In the genomic region with DNA sequence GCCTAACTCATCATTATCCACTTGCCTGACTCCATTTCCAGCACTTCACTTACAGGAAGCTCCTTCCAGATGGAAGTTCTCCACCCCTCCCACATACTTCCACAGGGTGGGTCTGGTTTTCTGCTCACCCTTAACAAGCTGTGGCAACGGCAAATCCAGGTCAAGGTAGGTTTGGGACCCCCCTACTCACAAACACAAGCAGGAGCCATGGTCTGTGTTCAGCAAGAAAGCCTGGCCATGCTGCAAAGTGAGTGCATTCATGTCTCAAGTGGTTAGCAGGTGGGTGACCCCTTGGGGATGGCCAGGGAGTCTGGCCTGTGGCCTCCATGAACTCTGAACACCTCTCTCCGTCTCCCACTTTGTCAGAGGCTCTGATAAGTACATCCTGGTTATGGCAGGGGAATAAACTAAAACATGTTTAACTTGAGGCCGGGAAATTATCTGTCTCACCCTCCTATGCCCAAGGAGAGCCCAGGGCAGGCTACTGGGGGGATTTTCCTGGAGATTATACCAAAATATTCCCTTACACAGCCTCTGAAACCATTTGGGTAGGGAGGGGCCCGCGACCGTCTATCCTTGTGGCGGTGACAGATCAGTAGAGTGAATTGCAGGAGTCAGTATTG, we compare ENCODE assay signal across 8 cellular contexts. TPM values are rescaled to one million over a fixed set of nuclear protein-coding genes. Genes with fewer than 3 reads are reported as not detected.
DNase-seq lines count a peak whose midpoint lies in the region; ATAC-seq, FAIRE-seq and TF ChIP-seq lines count a peak whose summit lies in the region.

No MANE protein-coding gene starts in this region.

- H3K9me2 ChIP-seq in GM23338 (ENCODE audit: insufficient read depth) = peaks cover 5% of the 10 kb centered on the region; the same call in 1 of the 2 replicates

- no peaks in the 10 kb centered on the region for H3K9me3 ChIP-seq in gastroesophageal sphincter

- H3F3A ChIP-seq in GM23338 (replicated peaks; ENCODE audit: low read depth) = no peaks in the 10 kb centered on the region

- peaks cover 21% of the 10 kb centered on the region for H3K79me2 ChIP-seq in GM23338 (replicated peaks; ENCODE audit: insufficient read depth)

- FAIRE-seq in GM19239 (lab: Jason Lieb, UNC) = no peak

- H3K4me3 Mint-ChIP-seq in GM23338 = peak overlapping the region; percentile 86

- DNase-seq in GM23338 (ENCODE audit: low spot score) (no peak), skeletal muscle cell (ENCODE audit: low read depth) (no peak), NCI-H446 treated with DMSO at 0.1 percent for 48 hours (lab: John Stamatoyannopoulos, UW) (no peak), kidney glomerular epithelial cell (lab: John Stamatoyannopoulos, UW) (no peak), GM19239 (ENCODE audit: insufficient read length, low spot score) (no peak)

- no peak overlapping the region for H3K27ac Mint-ChIP-seq in GM23338

- H3K27ac ChIP-seq in GM23338 (ENCODE audit: low read depth) (no peak overlapping the region), gastroesophageal sphincter (peak overlapping the region; percentile 82 to 99 (median 96))

- no peak for TF ChIP-seq EP300 in gastroesophageal sphincter (IDR thresholded peaks at IDR 0.05)

- WGBS in gastroesophageal sphincter (ENCODE audit: low coverage in 1 of 2), 2 donors = 0 to 5% methylated on average over 1 to 4 of the region's 7 CpGs

- H3K27me3 Mint-ChIP-seq in GM23338 (ENCODE audit: insufficient read depth, low read depth, poor library complexity) = peaks cover 17% of the 10 kb centered on the region

- no peaks in the 10 kb centered on the region for H3K36me3 ChIP-seq in GM23338 (ENCODE audit: insufficient read depth)
- no peaks in the 10 kb centered on the region for H3K36me3 ChIP-seq in gastroesophageal sphincter

- H3K36me3 Mint-ChIP-seq in GM23338 (ENCODE audit: low read depth) = no peaks in the 10 kb centered on the region; the same call in 2 of the 3 replicates

- peak overlapping the region; percentile 84 for H3K4me2 ChIP-seq in GM23338

- peaks cover 12% of the 10 kb centered on the region for H3K27me3 ChIP-seq in GM23338 (ENCODE audit: insufficient read depth)
- H3K27me3 ChIP-seq in gastroesophageal sphincter = no peaks in the 10 kb centered on the region

- H2AFZ ChIP-seq in GM23338 = peak overlapping the region; percentile 74; the same call in 1 of the 2 replicates

- no peak for TF ChIP-seq POLR2A in gastroesophageal sphincter (IDR thresholded peaks at IDR 0.05)

- peaks cover 28% of the 10 kb centered on the region for H3K4me1 Mint-ChIP-seq in GM23338

- no peaks in the 10 kb centered on the region for H4K20me1 ChIP-seq in GM23338 (replicated peaks; ENCODE audit: insufficient read depth)

- H3K4me3 ChIP-seq in GM23338 (peak overlapping the region; percentile 79), WI38 (ENCODE audit: low read depth, low read length) (peak overlapping the region; percentile 86), gastroesophageal sphincter (peak overlapping the region; percentile 76 to 97), skeletal muscle cell (ENCODE audit: low read depth, low read length) (peak overlapping the region; percentile 77)

- H3K4me1 ChIP-seq in GM23338 (ENCODE audit: insufficient read depth) (peaks cover 30% of the 10 kb centered on the region), gastroesophageal sphincter (peaks cover 4 to 36% (median 13%) of the 10 kb centered on the region in 3 donors)

- TF ChIP-seq CTCF in GM23338 (conservative IDR thresholded peaks at IDR 0.05; ENCODE audit: low read depth in 2 of 2) = no peak
- TF ChIP-seq CTCF in WI38 (IDR thresholded peaks at IDR 0.05; ENCODE audit: low read depth, low read length) = no peak
- TF ChIP-seq CTCF in gastroesophageal sphincter (IDR thresholded peaks at IDR 0.05) = no peak

- ATAC-seq in GM23338 = no peak
- ATAC-seq in gastroesophageal sphincter = no peak
- no peak for ATAC-seq in GM19395 (IDR thresholded peaks at IDR 0.05; ENCODE audit: unreplicated experiment)

- H3K9me3 Mint-ChIP-seq in GM23338 = no peaks in the 10 kb centered on the region

TF ChIP-seq in GM23338, 12 proteins besides CTCF, POLR2A, EP300 and RAD21:
- TF ChIP-seq, protein P1, sequence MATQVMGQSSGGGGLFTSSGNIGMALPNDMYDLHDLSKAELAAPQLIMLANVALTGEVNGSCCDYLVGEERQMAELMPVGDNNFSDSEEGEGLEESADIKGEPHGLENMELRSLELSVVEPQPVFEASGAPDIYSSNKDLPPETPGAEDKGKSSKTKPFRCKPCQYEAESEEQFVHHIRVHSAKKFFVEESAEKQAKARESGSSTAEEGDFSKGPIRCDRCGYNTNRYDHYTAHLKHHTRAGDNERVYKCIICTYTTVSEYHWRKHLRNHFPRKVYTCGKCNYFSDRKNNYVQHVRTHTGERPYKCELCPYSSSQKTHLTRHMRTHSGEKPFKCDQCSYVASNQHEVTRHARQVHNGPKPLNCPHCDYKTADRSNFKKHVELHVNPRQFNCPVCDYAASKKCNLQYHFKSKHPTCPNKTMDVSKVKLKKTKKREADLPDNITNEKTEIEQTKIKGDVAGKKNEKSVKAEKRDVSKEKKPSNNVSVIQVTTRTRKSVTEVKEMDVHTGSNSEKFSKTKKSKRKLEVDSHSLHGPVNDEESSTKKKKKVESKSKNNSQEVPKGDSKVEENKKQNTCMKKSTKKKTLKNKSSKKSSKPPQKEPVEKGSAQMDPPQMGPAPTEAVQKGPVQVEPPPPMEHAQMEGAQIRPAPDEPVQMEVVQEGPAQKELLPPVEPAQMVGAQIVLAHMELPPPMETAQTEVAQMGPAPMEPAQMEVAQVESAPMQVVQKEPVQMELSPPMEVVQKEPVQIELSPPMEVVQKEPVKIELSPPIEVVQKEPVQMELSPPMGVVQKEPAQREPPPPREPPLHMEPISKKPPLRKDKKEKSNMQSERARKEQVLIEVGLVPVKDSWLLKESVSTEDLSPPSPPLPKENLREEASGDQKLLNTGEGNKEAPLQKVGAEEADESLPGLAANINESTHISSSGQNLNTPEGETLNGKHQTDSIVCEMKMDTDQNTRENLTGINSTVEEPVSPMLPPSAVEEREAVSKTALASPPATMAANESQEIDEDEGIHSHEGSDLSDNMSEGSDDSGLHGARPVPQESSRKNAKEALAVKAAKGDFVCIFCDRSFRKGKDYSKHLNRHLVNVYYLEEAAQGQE (IDR thresholded peaks at IDR 0.05; ENCODE audit: unreplicated experiment) = no peak
- TF ChIP-seq EZH2phosphoT487 (IDR thresholded peaks at IDR 0.05; ENCODE audit: unreplicated experiment) = no peak

RNA-seq across cellular contexts. Expression of a gene that starts 0.8 kb away (rescaled TPM):
- total RNA-seq in GM23338 (2014; rRNA removed; shearing (Covaris generic)) = 55.8 and 60.5 TPM in 2 replicates
- polyA plus RNA-seq in GM23338 (2016; fragmentation: Nextera tagmentation; extraction: Ambion mirVana) = 16.4 and 17.5 TPM in 2 replicates
- total RNA-seq in gastroesophageal sphincter = 10 to 100 TPM; 35.5 to 58.0 (median 52.1) TPM
